24 cellular contexts compared by ENCODE assay signal in genomic region chr2:188659656-188660406, GRCh38.
A peak's percentile ranks its signal among the peaks of the same experiment; 100 is the strongest.
DNase-seq lines count a peak whose midpoint lies in the region; ATAC-seq, FAIRE-seq and TF ChIP-seq lines count a peak whose summit lies in the region.
"Had no signal": no experiment of that assay in that cellular context is flagged by ENCODE, and none has a peak within 500 bp of the region (broad histone marks: within the 10 kb centered on the region; RNA-seq: fewer than 3 reads in every experiment).

No MANE protein-coding gene starts in this region.

- ATAC-seq in stimulated activated memory B cell treated with anti-CD40 and anti-IgM and Interleukin-4, amounts not matched to agents 10 μg/mL and 1 μg/mL and 100 μg/mL, for 72 hours: no peak
- ATAC-seq: mucosa of descending colon, Panc1, pancreas, T-helper 17 cell had no signal

- no peaks in the 10 kb centered on the region for H3K27me3 ChIP-seq in bronchial epithelial cell (ENCODE audit: control insufficient read depth, insufficient read depth, low read length)
- H3K27me3 ChIP-seq: pancreas had no signal

- peaks cover 36% of the 10 kb centered on the region for H3K4me1 Mint-ChIP-seq in mesothelial cell of epicardium
- H3K4me1 Mint-ChIP-seq in stimulated activated memory B cell treated with anti-CD40 and anti-IgM and Interleukin-4, amounts not matched to agents 10 μg/mL and 1 μg/mL and 100 μg/mL, for 72 hours: no peaks in the 10 kb centered on the region
- H3K4me1 Mint-ChIP-seq: activated naive CD4-positive, alpha-beta T cell treated with anti-CD3 and anti-CD28 coated beads, Interleukin-2, amount 10 ng/mL, durations not matched to agents 7 days and 5 days; T-helper 17 cell had no signal

- H3K4me3 Mint-ChIP-seq in mesothelial cell of epicardium: no peak overlapping the region
- H3K4me3 Mint-ChIP-seq in stimulated activated memory B cell treated with anti-CD40 and anti-IgM and Interleukin-4, amounts not matched to agents 10 μg/mL and 1 μg/mL and 100 μg/mL, for 72 hours: no peak overlapping the region
- H3K4me3 Mint-ChIP-seq: activated naive CD4-positive, alpha-beta T cell treated with anti-CD3 and anti-CD28 coated beads, Interleukin-2, amount 10 ng/mL, durations not matched to agents 7 days and 5 days; T-helper 17 cell had no signal

- peak overlapping the region; percentile 49 for H3K27ac Mint-ChIP-seq in mesothelial cell of epicardium
- no peak overlapping the region for H3K27ac Mint-ChIP-seq in stimulated activated memory B cell treated with anti-CD40 and anti-IgM and Interleukin-4, amounts not matched to agents 10 μg/mL and 1 μg/mL and 100 μg/mL, for 72 hours
- H3K27ac Mint-ChIP-seq: activated naive CD4-positive, alpha-beta T cell treated with anti-CD3 and anti-CD28 coated beads, Interleukin-2, amount 10 ng/mL, durations not matched to agents 7 days and 5 days; T-helper 17 cell had no signal

- no peak for FAIRE-seq in bronchial epithelial cell (lab: Jason Lieb, UNC)
- FAIRE-seq: kidney, small intestine had no signal

- DNase-seq in Daoy (ENCODE audit: low read depth): peak; percentile 29
- DNase-seq in NCI-H460 (ENCODE audit: extremely low read depth, low read depth): peak; percentile 11
- peak; percentile 44 for DNase-seq in bronchial epithelial cell (ENCODE audit: low read depth)
- DNase-seq in mesothelial cell of epicardium (ENCODE audit: low spot score in 2 of 2, unreplicated experiment in 2 of 2): no peak
- DNase-seq in OCI-M1 (lab: John Stamatoyannopoulos, UW): no peak
- DNase-seq in NCI-H187 treated with DMSO at 0.1 percent for 48 hours (lab: John Stamatoyannopoulos, UW): no peak
- no peak for DNase-seq in activated T-cell treated with anti-CD3 and anti-CD28 coated beads, Interleukin-2, amount 50 U/mL, for 48 hours
- DNase-seq: activated CD4-positive, alpha-beta T cell treated with anti-CD3 and anti-CD28 coated beads for 1 hour; activated CD8-positive, alpha-beta memory T cell treated with anti-CD3 and anti-CD28 coated beads, Interleukin-2, amount 50 U/mL, for 4 hours; activated naive CD4-positive, alpha-beta T cell treated with anti-CD3 and anti-CD28 coated beads, Interleukin-2, amount 10 ng/mL, durations not matched to agents 7 days and 5 days; C1 segment of cervical spinal cord; caudate nucleus; DMS79; head of caudate nucleus; kidney; mucosa of descending colon; NCI-H187; NCI-H526; pancreas; small intestine; stimulated activated naive CD4-positive, alpha-beta T cell; T-helper 17 cell had no signal

- H3K36me3 ChIP-seq in bronchial epithelial cell (ENCODE audit: control insufficient read depth, insufficient read depth, low read length): no peaks in the 10 kb centered on the region
- H3K36me3 ChIP-seq: pancreas had no signal

- H3K9me3 Mint-ChIP-seq in mesothelial cell of epicardium: peaks cover 9% of the 10 kb centered on the region
- H3K9me3 Mint-ChIP-seq in stimulated activated memory B cell treated with anti-CD40 and anti-IgM and Interleukin-4, amounts not matched to agents 10 μg/mL and 1 μg/mL and 100 μg/mL, for 72 hours: peaks cover 6% of the 10 kb centered on the region
- H3K9me3 Mint-ChIP-seq: activated naive CD4-positive, alpha-beta T cell treated with anti-CD3 and anti-CD28 coated beads, Interleukin-2, amount 10 ng/mL, durations not matched to agents 7 days and 5 days had no signal

- no peaks in the 10 kb centered on the region for H3K27me3 Mint-ChIP-seq in mesothelial cell of epicardium (ENCODE audit: low read depth)
- no peaks in the 10 kb centered on the region for H3K27me3 Mint-ChIP-seq in stimulated activated memory B cell treated with anti-CD40 and anti-IgM and Interleukin-4, amounts not matched to agents 10 μg/mL and 1 μg/mL and 100 μg/mL, for 72 hours
- H3K27me3 Mint-ChIP-seq: activated naive CD4-positive, alpha-beta T cell treated with anti-CD3 and anti-CD28 coated beads, Interleukin-2, amount 10 ng/mL, durations not matched to agents 7 days and 5 days; T-helper 17 cell had no signal

- peaks cover 5% of the 10 kb centered on the region for H3K36me3 Mint-ChIP-seq in mesothelial cell of epicardium
- H3K36me3 Mint-ChIP-seq in stimulated activated memory B cell treated with anti-CD40 and anti-IgM and Interleukin-4, amounts not matched to agents 10 μg/mL and 1 μg/mL and 100 μg/mL, for 72 hours: no peaks in the 10 kb centered on the region
- H3K36me3 Mint-ChIP-seq: activated naive CD4-positive, alpha-beta T cell treated with anti-CD3 and anti-CD28 coated beads, Interleukin-2, amount 10 ng/mL, durations not matched to agents 7 days and 5 days had no signal

- no peak overlapping the region for H3K4me3 ChIP-seq in bronchial epithelial cell (ENCODE audit: low read depth, low read length)
- H3K4me3 ChIP-seq: mucosa of descending colon, pancreas had no signal

- no peak for TF ChIP-seq CTCF in bronchial epithelial cell (IDR thresholded peaks at IDR 0.05; ENCODE audit: insufficient read depth, low read length, severe bottlenecking)
- TF ChIP-seq CTCF in mesothelial cell of epicardium (IDR thresholded peaks at IDR 0.05; ENCODE audit: unreplicated experiment): no peak

Comparison
In these comparisons a context has a peak if more than half of its experiments do, and no peak if none do; other contexts are left out.
1. DNase-seq: peak in Daoy (single experiment), NCI-H460 (single experiment) and bronchial epithelial cell (single experiment); none in mesothelial cell of epicardium (0 of 2), OCI-M1 (single experiment), NCI-H187 treated with DMSO at 0.1 percent for 48 hours (single experiment) and activated T-cell treated with anti-CD3 and anti-CD28 coated beads, Interleukin-2, amount 50 U/mL, for 48 hours (0 of 2).